Comparison of ENCODE assay signal across 21 cellular contexts in the genomic region with DNA sequence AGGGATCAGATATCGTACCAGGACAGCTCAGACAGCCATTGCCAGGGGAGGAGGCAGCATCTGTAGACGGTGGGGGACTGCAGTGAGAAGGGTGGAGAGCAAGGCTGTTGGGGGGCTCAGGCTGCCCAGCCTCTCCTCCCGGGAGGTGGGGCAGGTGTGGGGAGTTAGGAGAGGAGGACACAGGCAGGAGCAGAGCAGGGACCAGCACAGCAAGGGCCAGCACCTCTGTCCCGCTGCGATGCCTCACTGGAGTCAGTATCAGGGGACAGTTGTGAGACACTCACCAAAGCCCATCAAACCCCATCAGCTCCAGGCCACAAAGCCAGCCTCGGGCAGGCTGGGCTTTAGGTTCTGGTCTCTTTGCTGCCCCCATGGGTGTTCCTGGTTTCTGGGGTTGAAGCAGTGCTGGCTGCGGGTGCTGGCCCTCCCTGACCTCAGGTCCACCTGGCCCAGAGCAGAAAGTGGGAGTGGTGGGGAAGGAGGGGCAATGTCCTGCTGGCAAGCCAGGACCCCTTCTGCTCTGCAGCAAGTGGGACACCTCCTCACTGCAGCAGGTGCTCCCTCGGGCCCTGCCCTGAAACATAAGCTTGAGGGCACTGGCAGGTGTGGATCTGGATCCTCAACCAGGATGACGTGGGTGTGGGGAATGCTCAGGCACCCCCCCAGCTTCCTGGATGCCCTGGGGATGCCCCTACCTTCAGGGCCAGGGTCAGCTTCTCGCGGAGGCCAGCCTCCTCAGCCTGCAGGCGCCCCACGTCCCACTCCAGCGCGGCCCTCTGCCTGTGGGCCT.
"Had no signal": no experiment of that assay in that cellular context is flagged by ENCODE, and none has a peak within 500 bp of the region (broad histone marks: within the 10 kb centered on the region; RNA-seq: fewer than 3 reads in every experiment).

No MANE protein-coding gene starts in this region.

- H3K4me3 ChIP-seq: body of pancreas, cardiac muscle cell, left ventricle myocardium inferior, upper lobe of left lung had no signal

- H3K27me3 ChIP-seq: body of pancreas, cardiac muscle cell, upper lobe of left lung had no signal

- ATAC-seq: activated CD4-positive, CD25-positive, alpha-beta regulatory T cell treated with anti-CD3 and anti-CD28 coated beads, Interleukin-2, amount 50 U/mL, for 24 hours; activated CD8-positive, alpha-beta memory T cell treated with anti-CD3 and anti-CD28 coated beads, Interleukin-2, amount 10 ng/mL, durations not matched to agents 7 days and 5 days; activated CD8-positive, alpha-beta T cell treated with anti-CD3 and anti-CD28 coated beads for 36 hours; body of pancreas; T-helper 17 cell had no signal

- H3K27ac ChIP-seq: body of pancreas, left ventricle myocardium inferior, upper lobe of left lung had no signal

- H3K9me3 ChIP-seq: body of pancreas, left ventricle myocardium inferior, upper lobe of left lung had no signal

- H3K4me1 ChIP-seq: body of pancreas, upper lobe of left lung had no signal

- DNase-seq: activated CD4-positive, alpha-beta T cell treated with anti-CD3 and anti-CD28 coated beads, Interleukin-2, amount 10 ng/mL, durations not matched to agents 24 days and 14 days; activated CD8-positive, alpha-beta memory T cell treated with anti-CD3 and anti-CD28 coated beads, Interleukin-2, amount 10 ng/mL, durations not matched to agents 7 days and 5 days; activated CD8-positive, alpha-beta T cell treated with anti-CD3 and anti-CD28 coated beads for 36 hours; activated gamma-delta T cell; activated naive CD4-positive, alpha-beta T cell treated with anti-CD3 and anti-CD28 coated beads, Interleukin-2, amount 50 U/mL, for 16 hours; activated T-cell treated with anti-CD3 and anti-CD28 coated beads for 4 hours; anterior cingulate cortex; body of pancreas; effector CD4-positive, alpha-beta T cell; erythroblast; foreskin melanocyte; left ventricle myocardium inferior; occipital lobe; retina; stimulated activated CD4-positive, alpha-beta T cell treated with anti-CD3 and anti-CD28 coated beads, Interleukin-4, amount 100 ng/mL, for 1 hour; stimulated activated naive CD4-positive, alpha-beta T cell; SW 1271; T-helper 17 cell had no signal
